Comparison of ENCODE assay signal across 21 cellular contexts in the genomic region with DNA sequence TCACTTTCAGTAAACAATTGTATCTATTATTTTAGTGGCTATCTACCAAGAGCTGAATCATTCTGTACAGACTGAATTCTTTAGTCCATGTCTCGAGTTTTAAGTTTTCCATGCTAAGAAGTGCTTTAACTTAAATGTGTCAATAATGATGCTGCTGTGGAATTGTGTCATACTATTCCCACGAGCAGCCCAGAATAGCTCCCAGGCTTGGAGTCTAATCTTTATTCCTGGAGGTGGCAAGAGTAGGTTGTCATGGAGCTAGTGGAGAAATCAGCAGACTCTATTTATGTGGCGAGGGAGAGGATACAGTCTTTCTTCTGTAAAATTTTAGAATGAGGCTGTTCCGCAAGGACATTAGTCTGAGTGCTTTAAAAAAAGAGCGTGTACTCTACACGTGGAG.
DNase-seq lines count a peak whose midpoint lies in the region; ATAC-seq and TF ChIP-seq lines count a peak whose summit lies in the region.
"Had no signal": no experiment of that assay in that cellular context is flagged by ENCODE, and none has a peak within 500 bp of the region (broad histone marks: within the 10 kb centered on the region; RNA-seq: fewer than 3 reads in every experiment).

No MANE protein-coding gene starts in this region.

- 17% methylated on average over 6 of the region's 6 CpGs for WGBS in smooth muscle cell (ENCODE audit: low lambda C conversion rate)

- no peak for DNase-seq in Right ventricle myocardium superior
- no peak for DNase-seq in right atrium auricular region (ENCODE audit: low spot score)
- DNase-seq in iris pigment epithelial cell (ENCODE audit: low read depth) = peak; percentile 41
- no peak for DNase-seq in smooth muscle cell (lab: John Stamatoyannopoulos, UW; ENCODE audit: unreplicated experiment)
- no peak for DNase-seq in D341Med (ENCODE audit: low spot score)
- DNase-seq in SHP77 (lab: John Stamatoyannopoulos, UW) = no peak
- DNase-seq: C1 segment of cervical spinal cord, DND-41, GDM1, HFFc6, NCI-H1436, NCI-H2081 treated with DMSO at 0.1 percent for 48 hours, NCI-H2227 treated with DMSO at 0.1 percent for 48 hours, NCI-H524 treated with DMSO at 0.1 percent for 48 hours, OCI-M1 had no signal

- H3K4me3 ChIP-seq in right atrium auricular region (no peak overlapping the region), endocrine pancreas (ENCODE audit: control insufficient read depth, insufficient read depth, low read length) (peak overlapping the region; percentile 6), smooth muscle cell (no peak overlapping the region)
- H3K4me3 ChIP-seq: GM12878, SJSA1 had no signal

- TF ChIP-seq CTCF in right atrium auricular region (IDR thresholded peaks at IDR 0.05) (no peak), smooth muscle cell (IDR thresholded peaks at IDR 0.05; ENCODE audit: borderline replicate concordance, insufficient read depth, poor library complexity, severe bottlenecking) (no peak)

- peak overlapping the region; percentile 61 for H3K4me2 ChIP-seq in smooth muscle cell
- H3K4me2 ChIP-seq: KMS-11 had no signal

- H3K9me3 ChIP-seq in right atrium auricular region = no peaks in the 10 kb centered on the region
- no peaks in the 10 kb centered on the region for H3K9me3 ChIP-seq in endocrine pancreas (ENCODE audit: control insufficient read depth, low read length)
- no peaks in the 10 kb centered on the region for H3K9me3 ChIP-seq in smooth muscle cell (replicated peaks; ENCODE audit: low read depth)
- H3K9me3 ChIP-seq: SJSA1 had no signal

- H3K79me2 ChIP-seq in smooth muscle cell (ENCODE audit: low read depth) = no peaks in the 10 kb centered on the region

- H3F3A ChIP-seq in smooth muscle cell (ENCODE audit: low read depth) = peaks cover 2% of the 10 kb centered on the region

- H4K20me1 ChIP-seq in smooth muscle cell (ENCODE audit: low read depth) = no peaks in the 10 kb centered on the region

- H3K36me3 ChIP-seq in right atrium auricular region = no peaks in the 10 kb centered on the region
- H3K36me3 ChIP-seq in endocrine pancreas (ENCODE audit: control insufficient read depth, insufficient read depth, low read length) = no peaks in the 10 kb centered on the region
- H3K36me3 ChIP-seq in smooth muscle cell (ENCODE audit: low read depth) = no peaks in the 10 kb centered on the region
- H3K36me3 ChIP-seq: SJSA1 had no signal

- ATAC-seq in Right ventricle myocardium superior (ENCODE audit: poor library complexity) (peak; percentile 60), GM18520 (IDR thresholded peaks at IDR 0.05; ENCODE audit: unreplicated experiment) (no peak)
- ATAC-seq: GM12878, HepG2 had no signal

- H2AFZ ChIP-seq in smooth muscle cell (ENCODE audit: low read depth) = no peak overlapping the region

- intact Hi-C loops in Right ventricle myocardium superior (cut with DNase I) = no loop called here

- H3K27ac ChIP-seq in right atrium auricular region = no peak overlapping the region
- peak overlapping the region; percentile 91 for H3K27ac ChIP-seq in smooth muscle cell (ENCODE audit: low read depth)
- H3K27ac ChIP-seq: KMS-11, SJSA1 had no signal

- H3K27me3 ChIP-seq in right atrium auricular region = no peaks in the 10 kb centered on the region
- no peaks in the 10 kb centered on the region for H3K27me3 ChIP-seq in endocrine pancreas (ENCODE audit: control insufficient read depth, insufficient read depth, low read length)
- no peaks in the 10 kb centered on the region for H3K27me3 ChIP-seq in smooth muscle cell (ENCODE audit: low read depth)
- H3K27me3 ChIP-seq: SJSA1 had no signal

- H3K4me1 ChIP-seq in right atrium auricular region = no peaks in the 10 kb centered on the region
- no peaks in the 10 kb centered on the region for H3K4me1 ChIP-seq in endocrine pancreas (ENCODE audit: control insufficient read depth, insufficient read depth, low read length)
- H3K4me1 ChIP-seq in smooth muscle cell (ENCODE audit: low read depth) = peaks cover 9% of the 10 kb centered on the region
- H3K4me1 ChIP-seq: SJSA1 had no signal

- H3K9ac ChIP-seq in endocrine pancreas (ENCODE audit: control insufficient read depth, insufficient read depth, low read length) = no peak overlapping the region
- H3K9ac ChIP-seq in smooth muscle cell (ENCODE audit: low read depth) = peak overlapping the region; percentile 67
- H3K9ac ChIP-seq: KMS-11 had no signal
